10 cellular contexts compared by ENCODE assay signal in the genomic region with DNA sequence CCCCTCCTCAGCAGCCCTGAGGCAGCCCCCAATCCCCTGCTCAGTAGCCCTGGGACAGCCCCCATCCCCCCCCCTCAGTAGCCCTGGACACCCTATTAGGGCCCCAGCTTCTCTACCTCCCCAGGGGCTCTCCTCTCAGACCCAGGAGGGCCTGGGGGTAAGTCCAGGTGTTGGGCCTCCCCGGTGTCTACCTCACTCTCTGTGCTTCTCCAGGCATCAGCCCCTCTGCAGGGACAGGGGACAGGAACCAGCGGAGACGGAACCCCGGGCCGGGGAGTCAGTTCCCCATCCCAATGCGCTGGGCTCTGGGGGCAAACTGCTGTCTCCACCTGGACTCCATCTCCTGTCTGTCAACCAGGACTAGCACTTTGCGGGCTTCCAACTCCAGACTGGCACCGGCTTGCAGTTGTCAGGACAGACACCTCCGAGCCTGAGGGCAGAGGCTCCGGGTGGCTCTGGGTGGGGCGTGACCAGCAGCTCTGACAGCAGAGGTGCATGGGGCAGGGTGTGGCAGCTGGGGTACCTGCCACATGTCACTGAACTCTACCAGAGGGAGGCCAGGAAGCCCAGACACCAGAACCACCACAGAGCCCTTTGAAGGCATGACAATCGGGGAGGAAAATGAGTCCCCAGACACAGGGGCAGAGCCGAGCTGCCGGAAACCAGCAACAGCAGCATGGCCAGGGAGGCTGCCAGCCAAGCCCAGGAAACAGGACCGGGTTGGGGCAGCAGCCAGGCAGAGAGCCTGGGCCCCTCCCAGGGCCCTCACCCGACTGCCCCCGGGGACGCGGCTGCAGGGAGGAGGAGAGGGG. TPM values are rescaled to one million over a fixed set of nuclear protein-coding genes. Genes with fewer than 3 reads are reported as not detected.
DNase-seq lines count a peak whose midpoint lies in the region; ATAC-seq, FAIRE-seq and TF ChIP-seq lines count a peak whose summit lies in the region.
"Had no signal": no experiment of that assay in that cellular context is flagged by ENCODE, and none has a peak within 500 bp of the region (broad histone marks: within the 10 kb centered on the region; RNA-seq: fewer than 3 reads in every experiment).

No MANE protein-coding gene starts in this region.

- no peak overlapping the region for H3K27ac ChIP-seq in uterus
- H3K27ac ChIP-seq: SK-N-MC had no signal

- no peaks in the 10 kb centered on the region for H3K27me3 ChIP-seq in uterus

- no peak for ATAC-seq in GM18868 (IDR thresholded peaks at IDR 0.05; ENCODE audit: unreplicated experiment)

- H3K4me1 ChIP-seq in uterus: no peaks in the 10 kb centered on the region

- DNase-seq in NB4 (ENCODE audit: low read depth) (peak; percentile 71), uterus (no peak), GM19239 (ENCODE audit: insufficient read length, low spot score) (no peak)
- peak; percentile 27 to 38 for DNase-seq in activated CD4-positive, alpha-beta T cell treated with anti-CD3 and anti-CD28 coated beads, Interleukin-2, amount 50 U/mL, for 4 hours
- DNase-seq in effector CD8-positive, alpha-beta T cell (lab: John Stamatoyannopoulos, UW): peak; percentile 34
- peak; percentile 14 to 24 for DNase-seq in stimulated activated CD8-positive, alpha-beta memory T cell treated with anti-CD3 and anti-CD28 coated beads, Interleukin-2, amount 100 ng/mL, for 1 hour (ENCODE audit: low read depth in 2 of 2)
- DNase-seq: cerebellar nuclear complex had no signal

- no peak for TF ChIP-seq CTCF in NB4 (IDR thresholded peaks at IDR 0.05; ENCODE audit: low read depth, low read length)
- no peak for TF ChIP-seq CTCF in uterus (IDR thresholded peaks at IDR 0.05)

- no peak for TF ChIP-seq POLR2A in NB4 (IDR thresholded peaks at IDR 0.05; ENCODE audit: extremely low read depth, insufficient read length)
- TF ChIP-seq POLR2A in uterus (IDR thresholded peaks at IDR 0.05): no peak

- H3K9me3 ChIP-seq in uterus: no peaks in the 10 kb centered on the region

- FAIRE-seq in GM19239 (lab: Jason Lieb, UNC): no peak
- FAIRE-seq: keratinocyte had no signal

- intact Hi-C loops in uterus (cut with DNase I; ENCODE audit: low total_unique reads): no loop called here

- no peak overlapping the region for H3K4me3 ChIP-seq in NB4 (ENCODE audit: low read depth, low read length)
- no peak overlapping the region for H3K4me3 ChIP-seq in uterus
- H3K4me3 ChIP-seq: SK-N-MC had no signal

- H3K36me3 ChIP-seq in uterus: no peaks in the 10 kb centered on the region

RNA-seq across cellular contexts. Expression of gene UBAC1, which starts 17.7 kb away (rescaled TPM):
- 10 to 100 TPM; 25.1 to 46.1 (median 35.8) TPM for total RNA-seq in uterus

Comparison
In these comparisons a context has a peak if more than half of its experiments do, and no peak if none do; other contexts are left out.
1. DNase-seq: peak in NB4 (single experiment), activated CD4-positive, alpha-beta T cell treated with anti-CD3 and anti-CD28 coated beads, Interleukin-2, amount 50 U/mL, for 4 hours (2 of 2), effector CD8-positive, alpha-beta T cell (single experiment) and stimulated activated CD8-positive, alpha-beta memory T cell treated with anti-CD3 and anti-CD28 coated beads, Interleukin-2, amount 100 ng/mL, for 1 hour (2 of 2); none in uterus (0 of 2) and GM19239 (single experiment).